In the genomic region with DNA sequence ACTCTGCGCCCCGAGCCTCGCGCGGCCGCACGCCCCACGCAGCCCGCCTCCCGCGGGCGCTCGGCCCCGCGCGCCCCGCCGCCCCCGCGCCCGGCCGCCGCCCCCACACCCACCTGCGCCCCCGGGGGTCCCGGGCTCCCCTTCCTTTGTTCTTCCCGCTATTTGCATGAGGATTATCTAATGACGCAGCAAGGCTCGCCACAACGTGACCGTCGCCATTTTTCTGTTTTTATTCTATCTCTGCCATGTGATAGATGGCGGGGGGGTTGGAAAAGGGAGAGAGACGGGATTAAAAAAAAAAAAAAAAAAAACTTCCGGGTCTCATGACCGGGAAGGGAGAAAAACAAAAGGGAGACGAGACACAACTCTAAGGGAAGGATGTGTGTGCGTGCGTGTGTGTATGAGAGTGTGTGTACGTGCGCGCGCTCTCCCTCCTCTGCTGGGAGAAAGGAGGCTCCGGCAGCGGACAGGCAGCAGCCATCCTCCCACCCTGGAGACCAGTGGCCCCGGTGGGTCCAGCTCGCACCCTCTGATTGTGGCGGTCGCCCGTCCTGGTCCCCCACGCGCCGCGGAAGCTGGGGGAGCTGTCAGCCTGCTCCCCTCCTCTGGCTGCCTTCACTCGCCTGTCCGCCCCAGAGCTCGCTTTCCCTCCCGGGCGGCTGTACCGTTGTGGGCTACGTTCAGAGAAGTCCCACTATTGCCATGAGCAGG, we compare ENCODE assay signal across 1 cellular context.
TF ChIP-seq lines count a peak whose summit lies in the region.

No MANE protein-coding gene starts in this region.

TF ChIP-seq in HEK293, 187 proteins besides CTCF, POLR2A, EP300 and RAD21 (continued from another document and continues in another):
- TF ChIP-seq ZFP3 (tag by site-specific recombination; IDR thresholded peaks at IDR 0.05; ENCODE audit: low read depth) (no peak), ZFP41 (tag by site-specific recombination; IDR thresholded peaks at IDR 0.05; ENCODE audit: borderline replicate concordance) (no peak), ZNF335 (tag by site-specific recombination; conservative IDR thresholded peaks at IDR 0.05) (peak; percentile 95), ZNF394 (tag by site-specific recombination; IDR thresholded peaks at IDR 0.05; ENCODE audit: borderline replicate concordance) (peak; percentile 39; the same call in 1 of the 2 replicates), EGR2 (tag by site-specific recombination; IDR thresholded peaks at IDR 0.05; ENCODE audit: low read depth) (0 out of 2 replicates have a peak, but pooled peaks have one; percentile 12), ZNF266 (tag by site-specific recombination; IDR thresholded peaks at IDR 0.05; ENCODE audit: low read depth) (no peak), GLIS1 (tag by site-specific recombination; IDR thresholded peaks at IDR 0.05) (peak; percentile 43; the same call in 1 of the 2 replicates), ZIC2 (tag by site-specific recombination; IDR thresholded peaks at IDR 0.05) (no peak), GLI2 (tag by site-specific recombination; IDR thresholded peaks at IDR 0.05; ENCODE audit: borderline replicate concordance, low read depth) (no peak), MZF1 (tag by site-specific recombination; IDR thresholded peaks at IDR 0.05; ENCODE audit: borderline replicate concordance) (no peak), ZFHX2 (tag by site-specific recombination; conservative IDR thresholded peaks at IDR 0.05) (0 out of 2 replicates have a peak, but pooled peaks have one; percentile 14), SP3 (tag by site-specific recombination; IDR thresholded peaks at IDR 0.05) (0 out of 2 replicates have a peak, but pooled peaks have one; percentile 15), ZNF133 (tag by site-specific recombination; IDR thresholded peaks at IDR 0.05) (no peak), ZNF561 (tag by site-specific recombination; IDR thresholded peaks at IDR 0.05; ENCODE audit: borderline replicate concordance) (no peak; the same call in 1 of the 2 replicates), ZBTB10 (tag by site-specific recombination; IDR thresholded peaks at IDR 0.05) (peak; percentile 55), ZNF140 (tag by site-specific recombination; IDR thresholded peaks at IDR 0.05) (no peak), ZNF221 (tag by site-specific recombination; IDR thresholded peaks at IDR 0.05; ENCODE audit: borderline replicate concordance) (no peak), ZNF473 (tag by site-specific recombination; IDR thresholded peaks at IDR 0.05) (no peak), ZNF660 (tag by site-specific recombination; IDR thresholded peaks at IDR 0.05) (no peak), ZNF174 (tag by site-specific recombination; IDR thresholded peaks at IDR 0.05) (no peak), ZBTB48 (tag by site-specific recombination; IDR thresholded peaks at IDR 0.05) (peak; percentile 82), ZNF10 (tag by site-specific recombination; IDR thresholded peaks at IDR 0.05) (no peak), HOXA7 (CRISPR knock-in tag; IDR thresholded peaks at IDR 0.05; ENCODE audit: borderline replicate concordance) (no peak), ZNF449 (tag by site-specific recombination; IDR thresholded peaks at IDR 0.05) (no peak), ZBTB6 (tag by site-specific recombination; IDR thresholded peaks at IDR 0.05) (no peak), ZNF548 (tag by site-specific recombination; IDR thresholded peaks at IDR 0.05) (no peak), SP2 (tag by site-specific recombination; IDR thresholded peaks at IDR 0.05) (no peak), ZNF16 (tag by site-specific recombination; IDR thresholded peaks at IDR 0.05; ENCODE audit: low read depth) (no peak), AEBP2 (tag by site-specific recombination; IDR thresholded peaks at IDR 0.05; ENCODE audit: borderline replicate concordance) (no peak), INSM2 (tag by site-specific recombination; IDR thresholded peaks at IDR 0.05) (no peak), ZNF792 (tag by site-specific recombination; IDR thresholded peaks at IDR 0.05) (no peak), ZNF530 (tag by site-specific recombination; IDR thresholded peaks at IDR 0.05; ENCODE audit: low read depth) (no peak), ZSCAN23 (tag by site-specific recombination; IDR thresholded peaks at IDR 0.05) (peak; percentile 46; the same call in 1 of the 2 replicates), ZNF211 (tag by site-specific recombination; IDR thresholded peaks at IDR 0.05; ENCODE audit: low read depth) (no peak), PRDM1 (tag by site-specific recombination; IDR thresholded peaks at IDR 0.05) (peak; percentile 94), ZNF239 (tag by site-specific recombination; IDR thresholded peaks at IDR 0.05) (no peak), ZNF768 (tag by site-specific recombination; IDR thresholded peaks at IDR 0.05) (no peak), ZBTB7A (tag by site-specific recombination; IDR thresholded peaks at IDR 0.05; ENCODE audit: low read depth) (no peak)
- TF ChIP-seq, protein P1, sequence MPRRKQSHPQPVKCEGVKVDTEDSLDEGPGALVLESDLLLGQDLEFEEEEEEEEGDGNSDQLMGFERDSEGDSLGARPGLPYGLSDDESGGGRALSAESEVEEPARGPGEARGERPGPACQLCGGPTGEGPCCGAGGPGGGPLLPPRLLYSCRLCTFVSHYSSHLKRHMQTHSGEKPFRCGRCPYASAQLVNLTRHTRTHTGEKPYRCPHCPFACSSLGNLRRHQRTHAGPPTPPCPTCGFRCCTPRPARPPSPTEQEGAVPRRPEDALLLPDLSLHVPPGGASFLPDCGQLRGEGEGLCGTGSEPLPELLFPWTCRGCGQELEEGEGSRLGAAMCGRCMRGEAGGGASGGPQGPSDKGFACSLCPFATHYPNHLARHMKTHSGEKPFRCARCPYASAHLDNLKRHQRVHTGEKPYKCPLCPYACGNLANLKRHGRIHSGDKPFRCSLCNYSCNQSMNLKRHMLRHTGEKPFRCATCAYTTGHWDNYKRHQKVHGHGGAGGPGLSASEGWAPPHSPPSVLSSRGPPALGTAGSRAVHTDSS (tag by site-specific recombination; IDR thresholded peaks at IDR 0.05), result no peak
- TF ChIP-seq, protein P2, sequence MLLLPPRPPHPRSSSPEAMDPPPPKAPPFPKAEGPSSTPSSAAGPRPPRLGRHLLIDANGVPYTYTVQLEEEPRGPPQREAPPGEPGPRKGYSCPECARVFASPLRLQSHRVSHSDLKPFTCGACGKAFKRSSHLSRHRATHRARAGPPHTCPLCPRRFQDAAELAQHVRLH (tag by site-specific recombination; IDR thresholded peaks at IDR 0.05), result peak; percentile 48; the same call in 1 of the 2 replicates
- TF ChIP-seq, protein P3, sequence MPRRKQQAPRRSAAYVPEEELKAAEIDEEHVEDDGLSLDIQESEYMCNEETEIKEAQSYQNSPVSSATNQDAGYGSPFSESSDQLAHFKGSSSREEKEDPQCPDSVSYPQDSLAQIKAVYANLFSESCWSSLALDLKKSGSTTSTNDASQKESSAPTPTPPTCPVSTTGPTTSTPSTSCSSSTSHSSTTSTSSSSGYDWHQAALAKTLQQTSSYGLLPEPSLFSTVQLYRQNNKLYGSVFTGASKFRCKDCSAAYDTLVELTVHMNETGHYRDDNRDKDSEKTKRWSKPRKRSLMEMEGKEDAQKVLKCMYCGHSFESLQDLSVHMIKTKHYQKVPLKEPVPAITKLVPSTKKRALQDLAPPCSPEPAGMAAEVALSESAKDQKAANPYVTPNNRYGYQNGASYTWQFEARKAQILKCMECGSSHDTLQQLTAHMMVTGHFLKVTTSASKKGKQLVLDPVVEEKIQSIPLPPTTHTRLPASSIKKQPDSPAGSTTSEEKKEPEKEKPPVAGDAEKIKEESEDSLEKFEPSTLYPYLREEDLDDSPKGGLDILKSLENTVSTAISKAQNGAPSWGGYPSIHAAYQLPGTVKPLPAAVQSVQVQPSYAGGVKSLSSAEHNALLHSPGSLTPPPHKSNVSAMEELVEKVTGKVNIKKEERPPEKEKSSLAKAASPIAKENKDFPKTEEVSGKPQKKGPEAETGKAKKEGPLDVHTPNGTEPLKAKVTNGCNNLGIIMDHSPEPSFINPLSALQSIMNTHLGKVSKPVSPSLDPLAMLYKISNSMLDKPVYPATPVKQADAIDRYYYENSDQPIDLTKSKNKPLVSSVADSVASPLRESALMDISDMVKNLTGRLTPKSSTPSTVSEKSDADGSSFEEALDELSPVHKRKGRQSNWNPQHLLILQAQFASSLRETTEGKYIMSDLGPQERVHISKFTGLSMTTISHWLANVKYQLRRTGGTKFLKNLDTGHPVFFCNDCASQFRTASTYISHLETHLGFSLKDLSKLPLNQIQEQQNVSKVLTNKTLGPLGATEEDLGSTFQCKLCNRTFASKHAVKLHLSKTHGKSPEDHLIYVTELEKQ (tag by site-specific recombination; IDR thresholded peaks at IDR 0.05; ENCODE audit: borderline replicate concordance), result no peak
- TF ChIP-seq, protein P4, sequence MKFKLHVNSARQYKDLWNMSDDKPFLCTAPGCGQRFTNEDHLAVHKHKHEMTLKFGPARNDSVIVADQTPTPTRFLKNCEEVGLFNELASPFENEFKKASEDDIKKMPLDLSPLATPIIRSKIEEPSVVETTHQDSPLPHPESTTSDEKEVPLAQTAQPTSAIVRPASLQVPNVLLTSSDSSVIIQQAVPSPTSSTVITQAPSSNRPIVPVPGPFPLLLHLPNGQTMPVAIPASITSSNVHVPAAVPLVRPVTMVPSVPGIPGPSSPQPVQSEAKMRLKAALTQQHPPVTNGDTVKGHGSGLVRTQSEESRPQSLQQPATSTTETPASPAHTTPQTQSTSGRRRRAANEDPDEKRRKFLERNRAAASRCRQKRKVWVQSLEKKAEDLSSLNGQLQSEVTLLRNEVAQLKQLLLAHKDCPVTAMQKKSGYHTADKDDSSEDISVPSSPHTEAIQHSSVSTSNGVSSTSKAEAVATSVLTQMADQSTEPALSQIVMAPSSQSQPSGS (tag by site-specific recombination; IDR thresholded peaks at IDR 0.05; ENCODE audit: low read depth), result no peak
- TF ChIP-seq, protein P5, sequence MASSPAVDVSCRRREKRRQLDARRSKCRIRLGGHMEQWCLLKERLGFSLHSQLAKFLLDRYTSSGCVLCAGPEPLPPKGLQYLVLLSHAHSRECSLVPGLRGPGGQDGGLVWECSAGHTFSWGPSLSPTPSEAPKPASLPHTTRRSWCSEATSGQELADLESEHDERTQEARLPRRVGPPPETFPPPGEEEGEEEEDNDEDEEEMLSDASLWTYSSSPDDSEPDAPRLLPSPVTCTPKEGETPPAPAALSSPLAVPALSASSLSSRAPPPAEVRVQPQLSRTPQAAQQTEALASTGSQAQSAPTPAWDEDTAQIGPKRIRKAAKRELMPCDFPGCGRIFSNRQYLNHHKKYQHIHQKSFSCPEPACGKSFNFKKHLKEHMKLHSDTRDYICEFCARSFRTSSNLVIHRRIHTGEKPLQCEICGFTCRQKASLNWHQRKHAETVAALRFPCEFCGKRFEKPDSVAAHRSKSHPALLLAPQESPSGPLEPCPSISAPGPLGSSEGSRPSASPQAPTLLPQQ (tag by site-specific recombination; IDR thresholded peaks at IDR 0.05), result peak; percentile 84; the same call in 1 of the 2 replicates
